8 cellular contexts compared by ENCODE assay signal in the genomic region with DNA sequence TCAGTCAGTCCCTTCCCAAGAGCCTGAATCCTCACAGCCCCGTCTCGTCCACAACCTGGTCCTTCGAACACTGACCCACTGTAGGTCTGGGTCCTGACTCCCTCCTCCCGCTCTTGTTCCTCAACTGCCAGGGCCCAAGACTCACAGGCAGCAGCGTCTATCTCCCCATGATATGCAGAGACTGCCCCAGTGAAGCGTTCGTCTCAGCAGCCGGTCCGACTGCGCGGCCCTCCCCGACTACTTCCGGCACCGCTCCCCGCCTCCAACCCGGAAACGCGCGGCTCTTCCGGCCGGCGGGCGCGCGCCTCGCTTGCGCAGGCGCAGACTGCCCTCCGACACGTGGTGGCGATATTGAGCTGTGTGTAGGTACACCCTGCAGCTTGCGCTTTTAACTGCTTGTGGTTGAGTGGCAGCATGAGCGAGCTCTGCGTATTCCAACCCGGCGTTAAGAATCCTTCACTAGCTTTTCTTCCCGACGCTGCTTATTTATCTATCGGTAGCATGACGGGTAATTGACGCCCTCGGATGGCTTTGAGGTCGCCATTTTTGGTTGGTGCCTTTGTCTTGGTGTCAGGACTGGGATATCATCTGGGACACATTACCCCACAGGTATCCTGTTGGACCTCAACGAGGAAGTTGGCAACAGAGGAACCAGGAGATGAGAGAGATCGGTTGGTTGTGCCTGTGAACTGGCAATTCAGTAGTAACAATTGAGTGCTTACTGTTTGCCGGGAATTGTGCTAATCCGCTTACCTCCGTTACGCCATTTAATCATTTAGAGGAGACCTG. TPM values are rescaled to one million over a fixed set of nuclear protein-coding genes. Genes with fewer than 3 reads are reported as not detected.
DNase-seq lines count a peak whose midpoint lies in the region; ATAC-seq, FAIRE-seq and TF ChIP-seq lines count a peak whose summit lies in the region.

A gene with protein sequence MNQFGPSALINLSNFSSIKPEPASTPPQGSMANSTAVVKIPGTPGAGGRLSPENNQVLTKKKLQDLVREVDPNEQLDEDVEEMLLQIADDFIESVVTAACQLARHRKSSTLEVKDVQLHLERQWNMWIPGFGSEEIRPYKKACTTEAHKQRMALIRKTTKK (minus strand): TSS at position 221 of the 789 bp plus-strand sequence. CDS start 20,986 bp downstream, outside the sequence.

- peak within 1 kb of the TSS; percentile 95 for H3K9ac ChIP-seq in BLaER1

- H3K4me3 ChIP-seq in BLaER1 (peak within 1 kb of the TSS; percentile 80), coronary artery (peak within 1 kb of the TSS; percentile 79)

- no peaks in the 10 kb centered on the region for H4K20me1 ChIP-seq in BLaER1

- peak; percentile 94 for FAIRE-seq in GM19239 (lab: Jason Lieb, UNC)

- no peak for TF ChIP-seq CTCF in coronary artery (IDR thresholded peaks at IDR 0.05)

- H3K27me3 ChIP-seq in BLaER1: no peaks in the 10 kb centered on the region

- H3K4me2 ChIP-seq in BLaER1: peak within 1 kb of the TSS; percentile 92

- H3K27ac ChIP-seq in BLaER1 (peak within 1 kb of the TSS; percentile 96), coronary artery (peak within 1 kb of the TSS; percentile 86 to 91)

- no peaks in the 10 kb centered on the region for H3K36me3 ChIP-seq in BLaER1

- ATAC-seq in HG03457 (IDR thresholded peaks at IDR 0.05; ENCODE audit: unreplicated experiment) (peak; percentile 52), left lobe of liver (peak; percentile 88)

- H3K4me1 ChIP-seq in BLaER1: peaks cover 45% of the 10 kb centered on the region

- DNase-seq in GM19239 (ENCODE audit: insufficient read length, low spot score): peak; percentile 63
- DNase-seq in NCI-H524 treated with DMSO at 0.1 percent for 48 hours (lab: John Stamatoyannopoulos, UW): peak; percentile 75
- DNase-seq in activated CD4-positive, alpha-beta T cell treated with anti-CD3 and anti-CD28 coated beads for 48 hours: peak; percentile 93
- peak; percentile 94 for DNase-seq in coronary artery (ENCODE audit: low spot score)
- peak; percentile 95 for DNase-seq in left lobe of liver (ENCODE audit: low spot score)
- DNase-seq in stimulated activated CD4-positive, alpha-beta T cell treated with anti-CD3 and anti-CD28 coated beads, Interleukin-2, amount 100 ng/mL, for 4 hours (ENCODE audit: low read depth): peak; percentile 86

- no peaks in the 10 kb centered on the region for H3K9me3 ChIP-seq in BLaER1

RNA-seq across cellular contexts. Expression of the gene that starts here (rescaled TPM):
- total RNA-seq in left lobe of liver: 8.4 TPM

Comparison
In these comparisons a context has a peak if more than half of its experiments do, and no peak if none do; other contexts are left out.
1. Peak in every context shown above with its lines: DNase-seq, ATAC-seq, H3K4me3 ChIP-seq and H3K27ac ChIP-seq.